Comparison of ENCODE assay signal across 14 cellular contexts in genomic region chr4:128513664-128514484, GRCh38.
DNase-seq lines count a peak whose midpoint lies in the region; ATAC-seq and TF ChIP-seq lines count a peak whose summit lies in the region.
"Had no signal": no experiment of that assay in that cellular context is flagged by ENCODE, and none has a peak within 500 bp of the region (broad histone marks: within the 10 kb centered on the region; RNA-seq: fewer than 3 reads in every experiment).

No MANE protein-coding gene starts in this region.

- H3K27me3 ChIP-seq in breast epithelium: no peaks in the 10 kb centered on the region
- H3K27me3 ChIP-seq: gastrocnemius medialis, neural progenitor cell had no signal

- DNase-seq in MCF 10A (ENCODE audit: unreplicated experiment) (no peak), breast epithelium (ENCODE audit: low spot score in 2 of 2) (no peak), SW480 (ENCODE audit: low spot score) (peak; percentile 32), dedifferentiated amniotic fluid mesenchymal stem cell (ENCODE audit: extremely low spot score) (peak; percentile 90), caudate nucleus (lab: John Stamatoyannopoulos, UW) (no peak)
- DNase-seq in stimulated activated naive CD8-positive, alpha-beta T cell treated with anti-CD3 and anti-CD28 coated beads, Interleukin-15, amount 100 ng/mL, for 72 hours: peak in 1 of 2 donors; percentile 16
- DNase-seq: C1 segment of cervical spinal cord, gastrocnemius medialis, left cardiac atrium, NCI-H187 treated with DMSO at 0.1 percent for 48 hours had no signal

- H3K36me3 ChIP-seq in breast epithelium: no peaks in the 10 kb centered on the region
- H3K36me3 ChIP-seq: gastrocnemius medialis, neural progenitor cell had no signal

- H3K36me3 Mint-ChIP-seq in MCF 10A (ENCODE audit: insufficient read depth, unreplicated experiment): no peaks in the 10 kb centered on the region

- no peak overlapping the region for H3K4me3 Mint-ChIP-seq in MCF 10A (ENCODE audit: unreplicated experiment)
- H3K4me3 Mint-ChIP-seq in stimulated activated naive CD8-positive, alpha-beta T cell treated with anti-CD3 and anti-CD28 coated beads, Interleukin-15, amount 100 ng/mL, for 72 hours: peak overlapping the region; percentile 36 to 61
- H3K4me3 Mint-ChIP-seq: neural progenitor cell had no signal

- CTCF ChIA-PET in MCF 10A (lab: Yijun Ruan, JAX): no interaction called here

- H3K4me1 Mint-ChIP-seq in MCF 10A (ENCODE audit: insufficient read depth, unreplicated experiment): peaks cover 30% of the 10 kb centered on the region
- peaks cover 46% of the 10 kb centered on the region for H3K4me1 Mint-ChIP-seq in stimulated activated naive CD8-positive, alpha-beta T cell treated with anti-CD3 and anti-CD28 coated beads, Interleukin-15, amount 100 ng/mL, for 72 hours

- H3K27ac Mint-ChIP-seq in MCF 10A (ENCODE audit: low read depth, unreplicated experiment): peak overlapping the region; percentile 79
- H3K27ac Mint-ChIP-seq in stimulated activated naive CD8-positive, alpha-beta T cell treated with anti-CD3 and anti-CD28 coated beads, Interleukin-15, amount 100 ng/mL, for 72 hours: peak overlapping the region; percentile 98
- H3K27ac Mint-ChIP-seq: neural progenitor cell had no signal

- H3K9me3 Mint-ChIP-seq in MCF 10A (ENCODE audit: unreplicated experiment): no peaks in the 10 kb centered on the region
- H3K9me3 Mint-ChIP-seq in stimulated activated naive CD8-positive, alpha-beta T cell treated with anti-CD3 and anti-CD28 coated beads, Interleukin-15, amount 100 ng/mL, for 72 hours: peaks cover 15 to 24% of the 10 kb centered on the region in 2 donors

- intact Hi-C loops in MCF 10A (cut with micrococcal nuclease): no loop called here
- intact Hi-C loops in breast epithelium (cut with DNase I; ENCODE audit: low total_unique reads): no loop called here

- peak; percentile 82 for ATAC-seq in stimulated activated naive CD8-positive, alpha-beta T cell treated with anti-CD3 and anti-CD28 coated beads, Interleukin-15, amount 100 ng/mL, for 72 hours
- ATAC-seq in HG03439 (IDR thresholded peaks at IDR 0.05; ENCODE audit: unreplicated experiment): no peak
- ATAC-seq in HG03521 (IDR thresholded peaks at IDR 0.05; ENCODE audit: unreplicated experiment): no peak
- ATAC-seq: gastrocnemius medialis, left cardiac atrium had no signal

- BruUV-seq in MCF 10A (replicated peaks; lab: Mats Ljungman, UMichigan): no TSS peak

- no peaks in the 10 kb centered on the region for H3K4me1 ChIP-seq in breast epithelium
- H3K4me1 ChIP-seq: neural progenitor cell had no signal

- no peak for TF ChIP-seq CTCF in MCF 10A (IDR thresholded peaks at IDR 0.05; ENCODE audit: unreplicated experiment)
- TF ChIP-seq CTCF in breast epithelium (IDR thresholded peaks at IDR 0.05): no peak

- H3K27me3 Mint-ChIP-seq in MCF 10A (ENCODE audit: insufficient read depth, unreplicated experiment): no peaks in the 10 kb centered on the region
- no peaks in the 10 kb centered on the region for H3K27me3 Mint-ChIP-seq in stimulated activated naive CD8-positive, alpha-beta T cell treated with anti-CD3 and anti-CD28 coated beads, Interleukin-15, amount 100 ng/mL, for 72 hours

- no peaks in the 10 kb centered on the region for H3K9me3 ChIP-seq in breast epithelium
- H3K9me3 ChIP-seq: gastrocnemius medialis had no signal

- H3K4me3 ChIP-seq in breast epithelium: no peak overlapping the region
- H3K4me3 ChIP-seq: coronary artery, gastrocnemius medialis, neural progenitor cell had no signal

- no peak for TF ChIP-seq POLR2A in breast epithelium (IDR thresholded peaks at IDR 0.05)

- no peak overlapping the region for H3K27ac ChIP-seq in breast epithelium
- H3K27ac ChIP-seq in caudate nucleus (ENCODE audit: low read depth, low read length): no peak overlapping the region
- H3K27ac ChIP-seq: coronary artery, gastrocnemius medialis, neural progenitor cell had no signal

- POLR2A ChIA-PET in MCF 10A (lab: Yijun Ruan, JAX): interaction anchor here (0.7 to 2.3 kb wide), 2 partner anchors 10 to 39 kb away, joined by 5 to 10 read pairs; no protein-coding TSS in a partner anchor

Comparison
In these comparisons a context has a peak if more than half of its experiments do, and no peak if none do; other contexts are left out.
1. DNase-seq: peak in SW480 (single experiment) and dedifferentiated amniotic fluid mesenchymal stem cell (single experiment); none in MCF 10A (single experiment), breast epithelium (0 of 2) and caudate nucleus (0 of 61).